In genomic region chr11:128874406-128874805, GRCh38 we compare ENCODE assay signal across 18 cellular contexts. TPM values are rescaled to one million over a fixed set of nuclear protein-coding genes. Genes with fewer than 3 reads are reported as not detected.
"Had no signal": no experiment of that assay in that cellular context is flagged by ENCODE, and none has a peak within 500 bp of the region (broad histone marks: within the 10 kb centered on the region; RNA-seq: fewer than 3 reads in every experiment).

No MANE protein-coding gene starts in this region.

- H3K9me3 Mint-ChIP-seq: activated CD4-positive, alpha-beta T cell treated with anti-CD3 and anti-CD28 coated beads, Interleukin-2, amount 10 ng/mL, durations not matched to agents 7 days and 5 days; activated naive CD4-positive, alpha-beta T cell treated with anti-CD3 and anti-CD28 coated beads, Interleukin-2, amount 50 U/mL, for 72 hours; endodermal cell; nephron progenitor cell; stimulated activated naive CD8-positive, alpha-beta T cell treated with anti-CD3 and anti-CD28 coated beads, Interleukin-15, Interleukin-2, amounts not matched to agents 100 ng/mL and 50 ng/mL, for 24 hours had no signal

- H3K4me3 ChIP-seq: heart left ventricle, upper lobe of right lung had no signal

- DNase-seq: activated CD4-positive, alpha-beta T cell treated with anti-CD3 and anti-CD28 coated beads, Interleukin-2, amount 10 ng/mL, durations not matched to agents 7 days and 5 days; activated CD8-positive, alpha-beta memory T cell treated with anti-CD3 and anti-CD28 coated beads for 24 hours; endodermal cell; foreskin keratinocyte; heart left ventricle; left ventricle myocardium superior; mesenchymal stem cell; nephron progenitor cell; stimulated activated CD4-positive, alpha-beta T cell treated with anti-CD3 and anti-CD28 coated beads, Interleukin-15, amount 100 ng/mL, for 24 hours; stimulated activated CD4-positive, alpha-beta T cell treated with anti-CD3 and anti-CD28 coated beads, Interleukin-4, amount 100 ng/mL, for 24 hours; upper lobe of right lung had no signal

- ATAC-seq: activated naive CD4-positive, alpha-beta T cell treated with anti-CD3 and anti-CD28 coated beads, Interleukin-2, amount 50 U/mL, for 72 hours; foreskin keratinocyte; heart left ventricle; left ventricle myocardium superior; upper lobe of right lung had no signal

- H3K27me3 ChIP-seq: upper lobe of right lung had no signal

- H3K9me3 ChIP-seq: heart left ventricle, upper lobe of right lung had no signal

- H3K36me3 ChIP-seq: heart left ventricle, upper lobe of right lung had no signal

- H3K36me3 Mint-ChIP-seq: activated naive CD4-positive, alpha-beta T cell treated with anti-CD3 and anti-CD28 coated beads, Interleukin-2, amount 50 U/mL, for 72 hours had no signal

- H3K4me1 Mint-ChIP-seq: activated CD4-positive, alpha-beta T cell treated with anti-CD3 and anti-CD28 coated beads, Interleukin-2, amount 10 ng/mL, durations not matched to agents 7 days and 5 days had no signal

- H3K27ac ChIP-seq: foreskin keratinocyte, heart left ventricle, upper lobe of right lung had no signal

- H3K4me3 Mint-ChIP-seq: activated CD4-positive, alpha-beta T cell treated with anti-CD3 and anti-CD28 coated beads, Interleukin-2, amount 10 ng/mL, durations not matched to agents 7 days and 5 days; endodermal cell; nephron progenitor cell; stimulated activated naive CD8-positive, alpha-beta T cell treated with anti-CD3 and anti-CD28 coated beads, Interleukin-15, Interleukin-2, amounts not matched to agents 100 ng/mL and 50 ng/mL, for 24 hours had no signal

- H3K27ac Mint-ChIP-seq: activated CD4-positive, alpha-beta T cell treated with anti-CD3 and anti-CD28 coated beads, Interleukin-2, amount 10 ng/mL, durations not matched to agents 7 days and 5 days; activated naive CD4-positive, alpha-beta T cell treated with anti-CD3 and anti-CD28 coated beads, Interleukin-2, amount 50 U/mL, for 72 hours; endodermal cell; nephron progenitor cell; stimulated activated naive CD8-positive, alpha-beta T cell treated with anti-CD3 and anti-CD28 coated beads, Interleukin-15, Interleukin-2, amounts not matched to agents 100 ng/mL and 50 ng/mL, for 24 hours had no signal

- H3K4me1 ChIP-seq: foreskin keratinocyte, heart left ventricle, upper lobe of right lung had no signal

RNA-seq across cellular contexts. Expression of gene KCNJ1, which starts 7.3 kb away (rescaled TPM):
- total RNA-seq: activated CD4-positive, alpha-beta T cell treated with anti-CD3 and anti-CD28 coated beads, Interleukin-2, amount 10 ng/mL, durations not matched to agents 7 days and 5 days; activated naive CD4-positive, alpha-beta T cell treated with anti-CD3 and anti-CD28 coated beads, Interleukin-2, amount 50 U/mL, for 72 hours; chondrocyte; endodermal cell; foreskin keratinocyte; osteocyte; T-helper 1 cell treated with Interleukin-12 subunit alpha and Interleukin-12 subunit beta and Interleukin-4 antibody, amounts not matched to agents 30 ng/mL and 1 ng/mL, for 36 hours; temporal lobe had no signal
- polyA plus RNA-seq: foreskin keratinocyte had no signal

RNA-seq across cellular contexts. Expression of gene KCNJ5, which starts 16.8 kb away (rescaled TPM):
- total RNA-seq: activated CD4-positive, alpha-beta T cell treated with anti-CD3 and anti-CD28 coated beads, Interleukin-2, amount 10 ng/mL, durations not matched to agents 7 days and 5 days; activated naive CD4-positive, alpha-beta T cell treated with anti-CD3 and anti-CD28 coated beads, Interleukin-2, amount 50 U/mL, for 72 hours; dermis microvascular lymphatic vessel endothelial cell; osteocyte; T-helper 1 cell treated with Interleukin-12 subunit alpha and Interleukin-12 subunit beta and Interleukin-4 antibody, amounts not matched to agents 30 ng/mL and 1 ng/mL, for 36 hours had no signal
